ENCODE assay signal across 1 cellular context in the genomic region with DNA sequence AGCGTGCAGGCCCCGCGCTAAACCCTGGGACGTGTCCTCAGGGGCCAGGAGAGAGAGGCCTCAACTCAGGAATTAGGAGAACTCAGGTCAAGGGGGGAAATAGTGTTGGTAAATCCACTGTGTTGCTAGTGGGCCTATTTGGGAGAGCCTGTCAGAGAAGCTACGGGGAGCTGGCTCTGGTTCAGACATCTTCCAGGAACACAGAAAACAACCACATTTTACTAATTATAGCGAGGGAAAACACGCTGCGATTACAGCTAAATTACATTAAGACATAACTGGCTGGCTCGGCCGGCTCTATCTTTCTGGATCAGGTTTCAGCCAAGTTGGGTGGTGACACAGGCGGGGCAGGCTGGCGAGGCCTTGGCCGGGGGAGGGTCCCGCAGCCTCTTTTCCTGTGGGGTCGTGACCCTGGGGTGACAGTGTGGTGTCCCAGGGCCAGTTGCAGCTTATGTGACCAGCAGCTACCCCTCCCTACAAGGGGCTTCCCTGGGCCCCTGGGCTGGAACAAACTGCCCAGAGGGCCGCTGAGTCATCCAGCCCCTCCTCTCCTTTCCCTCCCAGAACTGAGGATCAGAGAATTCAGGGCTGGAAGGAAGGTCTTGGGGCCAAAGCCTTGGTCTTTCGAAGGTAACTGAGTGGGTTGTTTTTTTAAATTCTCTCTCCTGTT.
TF ChIP-seq lines count a peak whose summit lies in the region.

No MANE protein-coding gene starts in this region.

TF ChIP-seq in K562, 482 proteins besides CTCF, POLR2A, EP300 and RAD21 (continued from another document):
- TF ChIP-seq, protein P1, sequence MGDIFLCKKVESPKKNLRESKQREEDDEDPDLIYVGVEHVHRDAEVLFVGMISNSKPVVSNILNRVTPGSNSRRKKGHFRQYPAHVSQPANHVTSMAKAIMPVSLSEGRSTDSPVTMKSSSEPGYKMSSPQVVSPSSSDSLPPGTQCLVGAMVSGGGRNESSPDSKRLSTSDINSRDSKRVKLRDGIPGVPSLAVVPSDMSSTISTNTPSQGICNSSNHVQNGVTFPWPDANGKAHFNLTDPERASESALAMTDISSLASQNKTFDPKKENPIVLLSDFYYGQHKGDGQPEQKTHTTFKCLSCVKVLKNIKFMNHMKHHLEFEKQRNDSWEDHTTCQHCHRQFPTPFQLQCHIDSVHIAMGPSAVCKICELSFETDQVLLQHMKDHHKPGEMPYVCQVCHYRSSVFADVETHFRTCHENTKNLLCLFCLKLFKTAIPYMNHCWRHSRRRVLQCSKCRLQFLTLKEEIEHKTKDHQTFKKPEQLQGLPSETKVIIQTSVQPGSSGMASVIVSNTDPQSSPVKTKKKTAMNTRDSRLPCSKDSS (IDR thresholded peaks at IDR 0.05; ENCODE audit: low read depth, partially characterized antibody), result no peak
- TF ChIP-seq, protein P2, sequence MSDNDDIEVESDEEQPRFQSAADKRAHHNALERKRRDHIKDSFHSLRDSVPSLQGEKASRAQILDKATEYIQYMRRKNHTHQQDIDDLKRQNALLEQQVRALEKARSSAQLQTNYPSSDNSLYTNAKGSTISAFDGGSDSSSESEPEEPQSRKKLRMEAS (CRISPR knock-in tag; IDR thresholded peaks at IDR 0.05), result peak; percentile 27; the same call in 1 of the 2 replicates
- TF ChIP-seq ZFX (CRISPR knock-in tag; IDR thresholded peaks at IDR 0.05) (peak; percentile 87), SREBF2 (CRISPR knock-in tag; IDR thresholded peaks at IDR 0.05) (no peak), ZNF143 (CRISPR knock-in tag; IDR thresholded peaks at IDR 0.05) (peak; percentile 22; the same call in 1 of the 2 replicates), DPF2 (IDR thresholded peaks at IDR 0.05) (peak; percentile 79), RCOR1 (IDR thresholded peaks at IDR 0.05; ENCODE audit: borderline replicate concordance in 1 of 2, low read depth in 2 of 2, low read length in 2 of 2) (peak in 1 of 2 experiments; percentile 86; a peak in 2 of 4 replicates), CSDE1 (IDR thresholded peaks at IDR 0.05) (no peak), CTBP1 (IDR thresholded peaks at IDR 0.05; ENCODE audit: borderline replicate concordance) (peak; percentile 41; the same call in 1 of the 2 replicates), SAFB (IDR thresholded peaks at IDR 0.05; ENCODE audit: borderline replicate concordance, low read depth, low read length) (no peak), HMG20B (CRISPR knock-in tag; IDR thresholded peaks at IDR 0.05) (no peak), C11orf30 (IDR thresholded peaks at IDR 0.05; ENCODE audit: low read depth) (peak; percentile 92), ZNF707 (CRISPR knock-in tag; conservative IDR thresholded peaks at IDR 0.05) (no peak), RUNX1 (IDR thresholded peaks at IDR 0.05; ENCODE audit: low read depth) (no peak), TRIM28 (IDR thresholded peaks at IDR 0.05) (peak; percentile 46; the same call in 1 of the 2 replicates), SUPT5H (IDR thresholded peaks at IDR 0.05) (no peak), HMGN3 (IDR thresholded peaks at IDR 0.05; ENCODE audit: borderline replicate concordance, extremely low read depth, insufficient read length, low read depth, low read length) (peak; percentile 59), MYNN (IDR thresholded peaks at IDR 0.05) (no peak), MYNN (CRISPR knock-in tag; IDR thresholded peaks at IDR 0.05) (no peak), ZKSCAN1 (IDR thresholded peaks at IDR 0.05; ENCODE audit: low read depth, low read length) (peak; percentile 46; the same call in 1 of the 2 replicates), MBD2 (IDR thresholded peaks at IDR 0.05; ENCODE audit: borderline replicate concordance, low read depth) (peak; percentile 39; the same call in 1 of the 2 replicates), ZNF140 (CRISPR knock-in tag; IDR thresholded peaks at IDR 0.05) (no peak), ZNF384 (IDR thresholded peaks at IDR 0.05; ENCODE audit: low read depth, low read length) (no peak), ARID1B (IDR thresholded peaks at IDR 0.05) (peak; percentile 80), TAF7 (tag; IDR thresholded peaks at IDR 0.05) (peak; percentile 95), MIER1 (IDR thresholded peaks at IDR 0.05; ENCODE audit: low read depth) (no peak), BCL6 (CRISPR knock-in tag; IDR thresholded peaks at IDR 0.05) (no peak), POLR2AphosphoS2 (IDR thresholded peaks at IDR 0.05; ENCODE audit: low read length) (no peak), CBX1 (IDR thresholded peaks at IDR 0.05; ENCODE audit: low read depth) (no peak), SRSF3 (IDR thresholded peaks at IDR 0.05; ENCODE audit: insufficient read depth, low read length) (no peak), GTF2F1 (IDR thresholded peaks at IDR 0.05; ENCODE audit: low read depth, low read length) (no peak), EHMT2 (IDR thresholded peaks at IDR 0.05) (0 out of 2 replicates have a peak, but pooled peaks have one; percentile 11), MECOM (CRISPR knock-in tag; IDR thresholded peaks at IDR 0.05) (no peak), ZNF79 (CRISPR knock-in tag; IDR thresholded peaks at IDR 0.05; ENCODE audit: low read depth) (no peak), ZNF212 (CRISPR knock-in tag; IDR thresholded peaks at IDR 0.05) (no peak), ZNF175 (CRISPR knock-in tag; IDR thresholded peaks at IDR 0.05; ENCODE audit: low read depth) (peak; percentile 60; the same call in 1 of the 2 replicates), NRF1 (conservative IDR thresholded peaks at IDR 0.05 in 1 of 2, IDR thresholded peaks at IDR 0.05 in 1 of 2) (peak; percentile 41 to 45; a peak in 1 of 4 replicates), TAF1 (IDR thresholded peaks at IDR 0.05; ENCODE audit: control insufficient read depth, extremely low read depth, insufficient read depth, low read length, severe bottlenecking) (peak; percentile 98), ASH1L (IDR thresholded peaks at IDR 0.05; ENCODE audit: borderline replicate concordance, low read depth, partially characterized antibody) (no peak)
- TF ChIP-seq, protein P3, sequence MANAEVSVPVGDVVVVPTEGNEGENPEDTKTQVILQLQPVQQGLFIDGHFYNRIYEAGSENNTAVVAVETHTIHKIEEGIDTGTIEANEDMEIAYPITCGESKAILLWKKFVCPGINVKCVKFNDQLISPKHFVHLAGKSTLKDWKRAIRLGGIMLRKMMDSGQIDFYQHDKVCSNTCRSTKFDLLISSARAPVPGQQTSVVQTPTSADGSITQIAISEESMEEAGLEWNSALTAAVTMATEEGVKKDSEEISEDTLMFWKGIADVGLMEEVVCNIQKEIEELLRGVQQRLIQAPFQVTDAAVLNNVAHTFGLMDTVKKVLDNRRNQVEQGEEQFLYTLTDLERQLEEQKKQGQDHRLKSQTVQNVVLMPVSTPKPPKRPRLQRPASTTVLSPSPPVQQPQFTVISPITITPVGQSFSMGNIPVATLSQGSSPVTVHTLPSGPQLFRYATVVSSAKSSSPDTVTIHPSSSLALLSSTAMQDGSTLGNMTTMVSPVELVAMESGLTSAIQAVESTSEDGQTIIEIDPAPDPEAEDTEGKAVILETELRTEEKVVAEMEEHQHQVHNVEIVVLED (CRISPR knock-in tag; IDR thresholded peaks at IDR 0.05), result no peak
- TF ChIP-seq, protein P4, sequence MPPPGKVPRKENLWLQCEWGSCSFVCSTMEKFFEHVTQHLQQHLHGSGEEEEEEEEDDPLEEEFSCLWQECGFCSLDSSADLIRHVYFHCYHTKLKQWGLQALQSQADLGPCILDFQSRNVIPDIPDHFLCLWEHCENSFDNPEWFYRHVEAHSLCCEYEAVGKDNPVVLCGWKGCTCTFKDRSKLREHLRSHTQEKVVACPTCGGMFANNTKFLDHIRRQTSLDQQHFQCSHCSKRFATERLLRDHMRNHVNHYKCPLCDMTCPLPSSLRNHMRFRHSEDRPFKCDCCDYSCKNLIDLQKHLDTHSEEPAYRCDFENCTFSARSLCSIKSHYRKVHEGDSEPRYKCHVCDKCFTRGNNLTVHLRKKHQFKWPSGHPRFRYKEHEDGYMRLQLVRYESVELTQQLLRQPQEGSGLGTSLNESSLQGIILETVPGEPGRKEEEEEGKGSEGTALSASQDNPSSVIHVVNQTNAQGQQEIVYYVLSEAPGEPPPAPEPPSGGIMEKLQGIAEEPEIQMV (tag; conservative IDR thresholded peaks at IDR 0.05; ENCODE audit: low read depth), result 0 out of 2 replicates have a peak, but pooled peaks have one; percentile 16
- TF ChIP-seq, protein P5, sequence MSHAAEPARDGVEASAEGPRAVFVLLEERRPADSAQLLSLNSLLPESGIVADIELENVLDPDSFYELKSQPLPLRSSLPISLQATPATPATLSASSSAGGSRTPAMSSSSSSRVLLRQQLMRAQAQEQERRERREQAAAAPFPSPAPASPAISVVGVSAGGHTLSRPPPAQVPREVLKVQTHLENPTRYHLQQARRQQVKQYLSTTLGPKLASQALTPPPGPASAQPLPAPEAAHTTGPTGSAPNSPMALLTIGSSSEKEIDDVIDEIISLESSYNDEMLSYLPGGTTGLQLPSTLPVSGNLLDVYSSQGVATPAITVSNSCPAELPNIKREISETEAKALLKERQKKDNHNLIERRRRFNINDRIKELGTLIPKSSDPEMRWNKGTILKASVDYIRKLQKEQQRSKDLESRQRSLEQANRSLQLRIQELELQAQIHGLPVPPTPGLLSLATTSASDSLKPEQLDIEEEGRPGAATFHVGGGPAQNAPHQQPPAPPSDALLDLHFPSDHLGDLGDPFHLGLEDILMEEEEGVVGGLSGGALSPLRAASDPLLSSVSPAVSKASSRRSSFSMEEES (CRISPR knock-in tag; IDR thresholded peaks at IDR 0.05), result no peak
- TF ChIP-seq, protein P6, sequence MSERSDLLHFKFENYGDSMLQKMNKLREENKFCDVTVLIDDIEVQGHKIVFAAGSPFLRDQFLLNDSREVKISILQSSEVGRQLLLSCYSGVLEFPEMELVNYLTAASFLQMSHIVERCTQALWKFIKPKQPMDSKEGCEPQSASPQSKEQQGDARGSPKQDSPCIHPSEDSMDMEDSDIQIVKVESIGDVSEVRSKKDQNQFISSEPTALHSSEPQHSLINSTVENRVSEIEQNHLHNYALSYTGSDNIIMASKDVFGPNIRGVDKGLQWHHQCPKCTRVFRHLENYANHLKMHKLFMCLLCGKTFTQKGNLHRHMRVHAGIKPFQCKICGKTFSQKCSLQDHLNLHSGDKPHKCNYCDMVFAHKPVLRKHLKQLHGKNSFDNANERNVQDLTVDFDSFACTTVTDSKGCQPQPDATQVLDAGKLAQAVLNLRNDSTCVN (CRISPR knock-in tag; IDR thresholded peaks at IDR 0.05), result no peak
- TF ChIP-seq, protein P7, sequence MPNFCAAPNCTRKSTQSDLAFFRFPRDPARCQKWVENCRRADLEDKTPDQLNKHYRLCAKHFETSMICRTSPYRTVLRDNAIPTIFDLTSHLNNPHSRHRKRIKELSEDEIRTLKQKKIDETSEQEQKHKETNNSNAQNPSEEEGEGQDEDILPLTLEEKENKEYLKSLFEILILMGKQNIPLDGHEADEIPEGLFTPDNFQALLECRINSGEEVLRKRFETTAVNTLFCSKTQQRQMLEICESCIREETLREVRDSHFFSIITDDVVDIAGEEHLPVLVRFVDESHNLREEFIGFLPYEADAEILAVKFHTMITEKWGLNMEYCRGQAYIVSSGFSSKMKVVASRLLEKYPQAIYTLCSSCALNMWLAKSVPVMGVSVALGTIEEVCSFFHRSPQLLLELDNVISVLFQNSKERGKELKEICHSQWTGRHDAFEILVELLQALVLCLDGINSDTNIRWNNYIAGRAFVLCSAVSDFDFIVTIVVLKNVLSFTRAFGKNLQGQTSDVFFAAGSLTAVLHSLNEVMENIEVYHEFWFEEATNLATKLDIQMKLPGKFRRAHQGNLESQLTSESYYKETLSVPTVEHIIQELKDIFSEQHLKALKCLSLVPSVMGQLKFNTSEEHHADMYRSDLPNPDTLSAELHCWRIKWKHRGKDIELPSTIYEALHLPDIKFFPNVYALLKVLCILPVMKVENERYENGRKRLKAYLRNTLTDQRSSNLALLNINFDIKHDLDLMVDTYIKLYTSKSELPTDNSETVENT (CRISPR knock-in tag; IDR thresholded peaks at IDR 0.05), result no peak
